ENCODE assay signal across 16 cellular contexts in genomic region chr16:81699596-81699995, GRCh38.
"Had no signal": no experiment of that assay in that cellular context is flagged by ENCODE, and none has a peak within 500 bp of the region (broad histone marks: within the 10 kb centered on the region; RNA-seq: fewer than 3 reads in every experiment).

No MANE protein-coding gene starts in this region.

- H3K27me3 Mint-ChIP-seq: activated naive CD8-positive, alpha-beta T cell; dendritic cell treated with granulocyte-macrophage colony-stimulating factor and Interleukin-4, amounts not matched to agents 40 ng/mL and 50 ng/mL, for 4 days; stimulated activated memory B cell treated with anti-CD40 and anti-IgM and Interleukin-4, amounts not matched to agents 10 μg/mL and 1 μg/mL and 100 μg/mL, for 72 hours; T-cell had no signal

- H3K9me3 ChIP-seq: neutrophil, thyroid gland, uterus had no signal

- H3K27ac ChIP-seq: foreskin keratinocyte, neutrophil, thyroid gland had no signal

- H3K27ac Mint-ChIP-seq: activated naive CD8-positive, alpha-beta T cell; dendritic cell treated with granulocyte-macrophage colony-stimulating factor and Interleukin-4, amounts not matched to agents 40 ng/mL and 50 ng/mL, for 4 days; stimulated activated memory B cell treated with anti-CD40 and anti-IgM and Interleukin-4, amounts not matched to agents 10 μg/mL and 1 μg/mL and 100 μg/mL, for 72 hours; T-cell had no signal

- H3K4me1 ChIP-seq: uterus had no signal

- H3K4me3 ChIP-seq: lung, thyroid gland, uterus had no signal

- H3K27me3 ChIP-seq: foreskin keratinocyte, neutrophil, thyroid gland, uterus had no signal

- H3K36me3 ChIP-seq: uterus had no signal

- H3K4me3 Mint-ChIP-seq: activated naive CD8-positive, alpha-beta T cell; dendritic cell treated with granulocyte-macrophage colony-stimulating factor and Interleukin-4, amounts not matched to agents 40 ng/mL and 50 ng/mL, for 4 days; stimulated activated memory B cell treated with anti-CD40 and anti-IgM and Interleukin-4, amounts not matched to agents 10 μg/mL and 1 μg/mL and 100 μg/mL, for 72 hours; T-cell had no signal

- ATAC-seq: foreskin keratinocyte; left colon; stimulated activated memory B cell treated with anti-CD40 and anti-IgM and Interleukin-4, amounts not matched to agents 10 μg/mL and 1 μg/mL and 100 μg/mL, for 72 hours; T-cell had no signal

- H3K9me3 Mint-ChIP-seq: dendritic cell treated with granulocyte-macrophage colony-stimulating factor and Interleukin-4, amounts not matched to agents 40 ng/mL and 50 ng/mL, for 4 days; stimulated activated memory B cell treated with anti-CD40 and anti-IgM and Interleukin-4, amounts not matched to agents 10 μg/mL and 1 μg/mL and 100 μg/mL, for 72 hours; T-cell had no signal

- H3K4me1 Mint-ChIP-seq: T-cell had no signal

- DNase-seq: activated CD4-positive, CD25-positive, alpha-beta regulatory T cell treated with anti-CD3 and anti-CD28 coated beads, Interleukin-2, amount 50 U/mL, for 72 hours; activated T-cell treated with anti-CD3 and anti-CD28 coated beads for 4 hours; cerebellar nuclear complex; effector memory CD4-positive, alpha-beta T cell; foreskin keratinocyte; left colon; midbrain; T-cell; T1000; thyroid gland; uterus had no signal
